In genomic region chr3:128123231-128123537, GRCh38 we compare ENCODE assay signal across 8 cellular contexts. TPM values are rescaled to one million over a fixed set of nuclear protein-coding genes. Genes with fewer than 3 reads are reported as not detected.
DNase-seq lines count a peak whose midpoint lies in the region; ATAC-seq and TF ChIP-seq lines count a peak whose summit lies in the region.

No MANE protein-coding gene starts in this region.

- no peak for DNase-seq in activated CD4-positive, alpha-beta T cell treated with anti-CD3 and anti-CD28 coated beads, Interleukin-2, amount 10 ng/mL, durations not matched to agents 7 days and 5 days
- DNase-seq in activated CD4-positive, alpha-beta T cell treated with anti-CD3 and anti-CD28 coated beads, Interleukin-2, amount 50 U/mL, for 1 hour: no peak
- DNase-seq in activated B cell treated with CpG ODN at 0.5 μM for 24 hours (no peak), iPS DF 6.9 (ENCODE audit: low read depth, low spot score) (no peak), cerebellar nuclear complex (lab: John Stamatoyannopoulos, UW) (no peak), NCI-H82 (lab: John Stamatoyannopoulos, UW) (no peak)

- WGBS in iPS DF 6.9 (ENCODE audit: insufficient coverage, insufficient read length): no CpG with 5 or more reads among the region's 20 CpGs

- peak overlapping the region; percentile 81 for H3K4me3 ChIP-seq in iPS DF 6.9 (ENCODE audit: low read length)
- H3K4me3 ChIP-seq in subcutaneous abdominal adipose tissue (ENCODE audit: low read depth in 1 of 5, low read length in 5 of 5): peak overlapping the region; percentile 78 to 96 (median 95)

- CTCF ChIA-PET in activated CD4-positive, alpha-beta T cell treated with anti-CD3 and anti-CD28 coated beads, Interleukin-2, amount 10 ng/mL, durations not matched to agents 7 days and 5 days (lab: Charles Lee): interaction anchor here (0.8 to 2.8 kb wide), 11 partner anchors 9 to 54 kb away, joined by 3 to 21 read pairs (median 3); no protein-coding TSS in a partner anchor
- CTCF ChIA-PET in activated B cell treated with CpG ODN at 0.5 μM for 24 hours (lab: Charles Lee): interaction anchor here (1.2 to 2.3 kb wide), 5 partner anchors 10 to 53 kb away, joined by 3 to 9 read pairs (median 5); no protein-coding TSS in a partner anchor

- intact Hi-C loops in activated B cell treated with CpG ODN at 0.5 μM for 24 hours (cut with micrococcal nuclease): loop anchor here (1.0 to 5.0 kb wide), 4 partner anchors 30 to 1646 kb away; partner anchors contain the start of genes EEFSEC, SEC61A1 and ZXDC

- H3K9me3 ChIP-seq in iPS DF 6.9 (ENCODE audit: control insufficient read depth, insufficient read depth, low read length) (no peaks in the 10 kb centered on the region), subcutaneous abdominal adipose tissue (ENCODE audit: control insufficient read depth in 5 of 5, low read length in 5 of 5) (no peaks in the 10 kb centered on the region)

- no peaks in the 10 kb centered on the region for H3K9me3 Mint-ChIP-seq in activated CD4-positive, alpha-beta T cell treated with anti-CD3 and anti-CD28 coated beads, Interleukin-2, amount 10 ng/mL, durations not matched to agents 7 days and 5 days
- no peaks in the 10 kb centered on the region for H3K9me3 Mint-ChIP-seq in activated B cell treated with CpG ODN at 0.5 μM for 24 hours

- H3K4me1 ChIP-seq in iPS DF 6.9 (ENCODE audit: control insufficient read depth, insufficient read depth, low read length) (no peaks in the 10 kb centered on the region), subcutaneous abdominal adipose tissue (ENCODE audit: control insufficient read depth in 5 of 5, insufficient read depth in 5 of 5, low read length in 5 of 5) (peaks cover 0 to 20% (median 17%) of the 10 kb centered on the region in 5 donors)

- no peaks in the 10 kb centered on the region for H3K27me3 ChIP-seq in iPS DF 6.9 (ENCODE audit: control insufficient read depth, insufficient read depth, low read length)
- no peaks in the 10 kb centered on the region for H3K27me3 ChIP-seq in subcutaneous abdominal adipose tissue (ENCODE audit: control insufficient read depth in 5 of 5, insufficient read depth in 4 of 5, low read length in 5 of 5)

- H3K27ac ChIP-seq in iPS DF 6.9 (ENCODE audit: low read length) (no peak overlapping the region), subcutaneous abdominal adipose tissue (ENCODE audit: low read depth, low read length) (peak overlapping the region; percentile 57)

- peaks cover 4% of the 10 kb centered on the region; the same call in 1 of the 2 replicates for H3K36me3 ChIP-seq in iPS DF 6.9 (ENCODE audit: control insufficient read depth, insufficient read depth, low read length)
- H3K36me3 ChIP-seq in subcutaneous abdominal adipose tissue (ENCODE audit: control insufficient read depth in 5 of 5, insufficient read depth in 5 of 5, low read length in 5 of 5): no peaks in the 10 kb centered on the region

- H3K36me3 Mint-ChIP-seq in activated CD4-positive, alpha-beta T cell treated with anti-CD3 and anti-CD28 coated beads, Interleukin-2, amount 10 ng/mL, durations not matched to agents 7 days and 5 days (ENCODE audit: low read depth): peaks cover 18% of the 10 kb centered on the region
- H3K36me3 Mint-ChIP-seq in activated B cell treated with CpG ODN at 0.5 μM for 24 hours (ENCODE audit: low read depth): peaks cover 17% of the 10 kb centered on the region

- peak overlapping the region; percentile 68 to 93 (median 88) for H3K9ac ChIP-seq in subcutaneous abdominal adipose tissue (ENCODE audit: low read length in 5 of 5)

- no peak for TF ChIP-seq CTCF in activated B cell treated with CpG ODN at 0.5 μM for 24 hours (IDR thresholded peaks at IDR 0.05)

- no peak for ATAC-seq in activated B cell treated with CpG ODN at 0.5 μM for 24 hours (ENCODE audit: low read depth)
- no peak for ATAC-seq in HG02610 (IDR thresholded peaks at IDR 0.05; ENCODE audit: unreplicated experiment)

- no peaks in the 10 kb centered on the region for H3K27me3 Mint-ChIP-seq in activated CD4-positive, alpha-beta T cell treated with anti-CD3 and anti-CD28 coated beads, Interleukin-2, amount 10 ng/mL, durations not matched to agents 7 days and 5 days
- no peaks in the 10 kb centered on the region for H3K27me3 Mint-ChIP-seq in activated B cell treated with CpG ODN at 0.5 μM for 24 hours

- peak overlapping the region; percentile 95 for H3K27ac Mint-ChIP-seq in activated CD4-positive, alpha-beta T cell treated with anti-CD3 and anti-CD28 coated beads, Interleukin-2, amount 10 ng/mL, durations not matched to agents 7 days and 5 days
- peak overlapping the region; percentile 93 for H3K27ac Mint-ChIP-seq in activated B cell treated with CpG ODN at 0.5 μM for 24 hours

- H3K4me1 Mint-ChIP-seq in activated CD4-positive, alpha-beta T cell treated with anti-CD3 and anti-CD28 coated beads, Interleukin-2, amount 10 ng/mL, durations not matched to agents 7 days and 5 days: peaks cover 34% of the 10 kb centered on the region
- H3K4me1 Mint-ChIP-seq in activated B cell treated with CpG ODN at 0.5 μM for 24 hours: peaks cover 23% of the 10 kb centered on the region

- H3K4me3 Mint-ChIP-seq in activated CD4-positive, alpha-beta T cell treated with anti-CD3 and anti-CD28 coated beads, Interleukin-2, amount 10 ng/mL, durations not matched to agents 7 days and 5 days: peak overlapping the region; percentile 99
- peak overlapping the region; percentile 97 for H3K4me3 Mint-ChIP-seq in activated B cell treated with CpG ODN at 0.5 μM for 24 hours

- POLR2A ChIA-PET in activated CD4-positive, alpha-beta T cell treated with anti-CD3 and anti-CD28 coated beads, Interleukin-2, amount 10 ng/mL, durations not matched to agents 7 days and 5 days (lab: Charles Lee): interaction anchor here (0.6 kb wide), 1 partner anchor 993 kb away, joined by 3 read pairs; no protein-coding TSS in a partner anchor
- POLR2A ChIA-PET in activated B cell treated with CpG ODN at 0.5 μM for 24 hours (lab: Charles Lee): interaction anchor here (0.6 to 2.9 kb wide), 12 partner anchors 9 to 1203 kb away, joined by 3 to 69 read pairs (median 7); partner anchors contain the start of genes ACAD9, EEFSEC and SEC61A1

RNA-seq across cellular contexts. Expression of gene RUVBL1, which starts 0.4 kb away (rescaled TPM):
- 10 to 100 TPM; 58.3 to 58.7 TPM for total RNA-seq in activated CD4-positive, alpha-beta T cell treated with anti-CD3 and anti-CD28 coated beads, Interleukin-2, amount 10 ng/mL, durations not matched to agents 7 days and 5 days
- total RNA-seq in activated B cell treated with CpG ODN at 0.5 μM for 24 hours: 44.8 and 46.6 TPM in 2 replicates

RNA-seq across cellular contexts. Expression of gene EEFSEC, which starts 30.1 kb away (rescaled TPM):
- 10 to 100 TPM; 16.6 to 17.1 TPM for total RNA-seq in activated CD4-positive, alpha-beta T cell treated with anti-CD3 and anti-CD28 coated beads, Interleukin-2, amount 10 ng/mL, durations not matched to agents 7 days and 5 days
- total RNA-seq in activated B cell treated with CpG ODN at 0.5 μM for 24 hours: 20.0 and 21.3 TPM in 2 replicates
